8 cellular contexts compared by ENCODE assay signal in genomic region chr6:113855500-113856010, GRCh38. TPM values are rescaled to one million over a fixed set of nuclear protein-coding genes. Genes with fewer than 3 reads are reported as not detected.
DNase-seq lines count a peak whose midpoint lies in the region; TF ChIP-seq lines count a peak whose summit lies in the region.

No MANE protein-coding gene starts in this region.

- H3K4me2 ChIP-seq in SK-N-SH = peak overlapping the region; percentile 91

- peak; percentile 10 for DNase-seq in A172 (ENCODE audit: low spot score)
- peak; percentile 31 for DNase-seq in GM13976 (ENCODE audit: low spot score)
- DNase-seq in SK-N-SH = no peak
- DNase-seq in fibroblast of peridontal ligament (ENCODE audit: extremely low read depth) = peak; percentile 53
- DNase-seq in 8988T = no peak
- no peak for DNase-seq in T-helper 2 cell treated with Interferon-gamma antibody and Interleukin-4, amounts not matched to agents 5 μg/mL and 100 μg/mL, for 36 hours (ENCODE audit: low spot score)
- DNase-seq in NCI-H1048 (lab: John Stamatoyannopoulos, UW) = no peak

- peak overlapping the region; percentile 60 for H2AFZ ChIP-seq in SK-N-SH (ENCODE audit: low read depth)

- peaks cover 3 to 8% of the 10 kb centered on the region in 2 experiments for H3K36me3 ChIP-seq in SK-N-SH (replicated peaks in 1 of 2; ENCODE audit: control insufficient read depth in 1 of 2, insufficient read depth in 2 of 2, low read length in 1 of 2)
- H3K36me3 ChIP-seq in neutrophil = no peaks in the 10 kb centered on the region

- H3K9me3 Mint-ChIP-seq in T-helper 2 cell treated with Interferon-gamma antibody and Interleukin-4, amounts not matched to agents 5 μg/mL and 100 μg/mL, for 36 hours = no peaks in the 10 kb centered on the region

- H3K4me3 ChIP-seq in SK-N-SH (ENCODE audit: low read depth in 2 of 2, low read length in 1 of 2) = peak overlapping the region; percentile 99 to 100
- peak overlapping the region; percentile 98 for H3K4me3 ChIP-seq in neutrophil (ENCODE audit: low read depth in 1 of 2, low read length in 1 of 2)

- H3K79me2 ChIP-seq in SK-N-SH (ENCODE audit: insufficient read depth) = peaks cover 51% of the 10 kb centered on the region

- whole genome bisulfite sequencing in SK-N-SH (ENCODE audit: low lambda C conversion rate) = 3% methylated on average over 14 of the region's 17 CpGs

- H3K27me3 ChIP-seq in SK-N-SH (ENCODE audit: insufficient read depth) = no peaks in the 10 kb centered on the region
- H3K27me3 ChIP-seq in neutrophil = no peaks in the 10 kb centered on the region

- no peak for TF ChIP-seq CTCF in GM13976 (IDR thresholded peaks at IDR 0.05; ENCODE audit: borderline replicate concordance, control extremely low read depth, extremely low read depth, insufficient read depth, missing control alignments)
- no peak for TF ChIP-seq CTCF in SK-N-SH (IDR thresholded peaks at IDR 0.05)
- TF ChIP-seq CTCF in neutrophil (IDR thresholded peaks at IDR 0.05) = no peak

- H3K4me1 ChIP-seq in SK-N-SH (ENCODE audit: control insufficient read depth in 1 of 2, insufficient read depth in 2 of 2, low read depth in 1 of 2, low read length in 1 of 2) (peaks cover 0 to 14% of the 10 kb centered on the region in 2 experiments; a peak in 2 of 4 replicates), neutrophil (ENCODE audit: control insufficient read depth in 1 of 2, insufficient read depth in 1 of 2, low read depth in 1 of 2, low read length in 1 of 2) (peaks cover 28 to 32% of the 10 kb centered on the region in 2 experiments)

- in situ Hi-C loops in GM13976 (cut with MboI; ENCODE audit: low sequenced_read_pairs, unreplicated experiment) = loop anchor here (5.0 to 10.0 kb wide), 2 partner anchors 101 to 208 kb away; no protein-coding TSS in a partner anchor

- peaks cover 13% of the 10 kb centered on the region for H3K4me1 Mint-ChIP-seq in T-helper 2 cell treated with Interferon-gamma antibody and Interleukin-4, amounts not matched to agents 5 μg/mL and 100 μg/mL, for 36 hours (ENCODE audit: low read depth)

- H4K20me1 ChIP-seq in SK-N-SH (ENCODE audit: insufficient read depth) = peaks cover 7% of the 10 kb centered on the region; the same call in 1 of the 2 replicates

- POLR2A ChIA-PET in SK-N-SH (lab: Yijun Ruan, JAX) = interaction anchor here (0.5 to 1.7 kb wide), 4 partner anchors 224 to 1711 kb away, joined by 3 to 6 read pairs (median 6); no protein-coding TSS in a partner anchor

- peaks cover 37% of the 10 kb centered on the region for H3F3A ChIP-seq in SK-N-SH (replicated peaks; ENCODE audit: insufficient read depth)

- H3K4me3 Mint-ChIP-seq in T-helper 2 cell treated with Interferon-gamma antibody and Interleukin-4, amounts not matched to agents 5 μg/mL and 100 μg/mL, for 36 hours = no peak overlapping the region

- H3K27ac ChIP-seq in SK-N-SH (ENCODE audit: low read depth in 2 of 2, low read length in 1 of 2) (peak overlapping the region; percentile 99), neutrophil (peak overlapping the region; percentile 95)

- H3K9me3 ChIP-seq in SK-N-SH (no peaks in the 10 kb centered on the region), neutrophil (no peaks in the 10 kb centered on the region)

- CTCF ChIA-PET in SK-N-SH (lab: Yijun Ruan, JAX) = interaction anchor here (1.1 to 2.5 kb wide), 3 partner anchors 183 to 349 kb away, joined by 3 to 7 read pairs (median 3); no protein-coding TSS in a partner anchor

- no peaks in the 10 kb centered on the region for H3K36me3 Mint-ChIP-seq in T-helper 2 cell treated with Interferon-gamma antibody and Interleukin-4, amounts not matched to agents 5 μg/mL and 100 μg/mL, for 36 hours (ENCODE audit: low read depth)

- H3K9me2 ChIP-seq in SK-N-SH = no peaks in the 10 kb centered on the region

- H3K27ac Mint-ChIP-seq in T-helper 2 cell treated with Interferon-gamma antibody and Interleukin-4, amounts not matched to agents 5 μg/mL and 100 μg/mL, for 36 hours = no peak overlapping the region

- peak overlapping the region; percentile 100 for H3K9ac ChIP-seq in SK-N-SH

- no peak for TF ChIP-seq RAD21 in SK-N-SH (IDR thresholded peaks at IDR 0.05; ENCODE audit: low read length)

- peaks cover 45% of the 10 kb centered on the region for H3K27me3 Mint-ChIP-seq in T-helper 2 cell treated with Interferon-gamma antibody and Interleukin-4, amounts not matched to agents 5 μg/mL and 100 μg/mL, for 36 hours (ENCODE audit: low read depth)

- no peak for TF ChIP-seq EP300 in SK-N-SH (IDR thresholded peaks at IDR 0.05; ENCODE audit: borderline replicate concordance in 1 of 2, low read depth in 1 of 2, low read length in 1 of 2)

TF ChIP-seq in SK-N-SH, 30 proteins besides CTCF, POLR2A, EP300 and RAD21:
- TF ChIP-seq POLR2AphosphoS5 (IDR thresholded peaks at IDR 0.05; ENCODE audit: low read depth, low read length) (0 out of 2 replicates have a peak, but pooled peaks have one; percentile 43), USF2 (IDR thresholded peaks at IDR 0.05; ENCODE audit: borderline replicate concordance, low read depth, low read length) (no peak), SIN3A (IDR thresholded peaks at IDR 0.05; ENCODE audit: borderline replicate concordance, low read depth, low read length) (no peak), NFIC (IDR thresholded peaks at IDR 0.05; ENCODE audit: borderline replicate concordance) (no peak), GATA2 (CRISPR knock-in tag; IDR thresholded peaks at IDR 0.05) (no peak), MEF2A (IDR thresholded peaks at IDR 0.05; ENCODE audit: borderline replicate concordance, low read depth) (no peak)

RNA-seq across cellular contexts. Expression of gene MARCKS, which starts 1.6 kb away (rescaled TPM):
- total RNA-seq in A172 (2014; rRNA removed; shearing (Covaris generic)) = 108 and 150 TPM in 2 replicates
- 54.4 and 61.4 TPM in 2 replicates for polyA plus RNA-seq in SK-N-SH (2012; rRNA removed)
- 60.1 and 82.6 TPM in 2 replicates for polyA plus RNA-seq in SK-N-SH (2012; cell fraction: cytosol; rRNA removed)
- polyA plus RNA-seq in SK-N-SH (2012; cell fraction: nucleus; rRNA removed) = 47.3 and 49.0 TPM in 2 replicates

Comparison
In these comparisons a context has a peak if more than half of its experiments do, and no peak if none do; other contexts are left out.
1. DNase-seq: peak in A172 (single experiment), GM13976 (single experiment) and fibroblast of peridontal ligament (single experiment); none in SK-N-SH (single experiment), 8988T (single experiment), T-helper 2 cell treated with Interferon-gamma antibody and Interleukin-4, amounts not matched to agents 5 μg/mL and 100 μg/mL, for 36 hours (single experiment) and NCI-H1048 (single experiment).